Comparison of ENCODE assay signal across 8 cellular contexts in genomic region chr1:108570128-108570527, GRCh38. TPM values are rescaled to one million over a fixed set of nuclear protein-coding genes. Genes with fewer than 3 reads are reported as not detected.
DNase-seq lines count a peak whose midpoint lies in the region; ATAC-seq, FAIRE-seq and TF ChIP-seq lines count a peak whose summit lies in the region.

No MANE protein-coding gene starts in this region.

- no peak overlapping the region for H3K4me2 ChIP-seq in HCT116 (ENCODE audit: low read length)

- no peak overlapping the region for H3K27ac Mint-ChIP-seq in Calu3 (ENCODE audit: unreplicated experiment)

- BruUV-seq in HCT116 (replicated peaks; lab: Mats Ljungman, UMichigan) (no TSS peak), Calu3 (replicated peaks; lab: Mats Ljungman, UMichigan) (no TSS peak)

- no peaks in the 10 kb centered on the region for H3K36me3 Mint-ChIP-seq in Calu3 (ENCODE audit: insufficient read depth, unreplicated experiment)

- H3K4me3 Mint-ChIP-seq in Calu3 (ENCODE audit: low read depth, unreplicated experiment): no peak overlapping the region

- H3K27me3 ChIP-seq in HCT116 (ENCODE audit: insufficient read depth, low read length): no peaks in the 10 kb centered on the region
- no peaks in the 10 kb centered on the region for H3K27me3 ChIP-seq in thyroid gland

- peak; percentile 51; the same call in 1 of the 2 replicates for TF ChIP-seq RAD21 in HCT116 (IDR thresholded peaks at IDR 0.05; ENCODE audit: low read depth)

- peak; percentile 19 for DNase-seq in A172 (ENCODE audit: low spot score)
- DNase-seq in GM12865 (ENCODE audit: low read depth): peak; percentile 54
- peak; percentile 15 for DNase-seq in HCT116 (ENCODE audit: low read depth, low spot score)
- peak; percentile 49 for DNase-seq in LHCN-M2 (ENCODE audit: low read depth)
- no peak for DNase-seq in kidney
- no peak for DNase-seq in thyroid gland
- no peak for DNase-seq in Calu3

- H3K9ac ChIP-seq in HCT116 (ENCODE audit: low read length): no peak overlapping the region
- H3K9ac ChIP-seq in kidney (ENCODE audit: low read length in 2 of 2): no peak overlapping the region

- H4K20me1 ChIP-seq in HCT116 (ENCODE audit: insufficient read depth): no peaks in the 10 kb centered on the region

- H3K4me3 ChIP-seq in GM12865 (ENCODE audit: low read depth, low read length): no peak overlapping the region
- H3K4me3 ChIP-seq in HCT116 (replicated peaks in 1 of 2; ENCODE audit: low read depth in 1 of 2, low read length in 2 of 2): no peak overlapping the region
- H3K4me3 ChIP-seq in WI38 (ENCODE audit: low read depth, low read length): no peak overlapping the region
- no peak overlapping the region for H3K4me3 ChIP-seq in kidney (ENCODE audit: low read length in 2 of 2)
- no peak overlapping the region for H3K4me3 ChIP-seq in thyroid gland (replicated peaks in 1 of 3)

- POLR2A ChIA-PET in HCT116 (lab: Charles Lee): no interaction called here

- CTCF ChIA-PET in HCT116 (lab: Charles Lee) (interaction anchor here (1.6 kb wide), 1 partner anchor 10 kb away, joined by 4 read pairs; the partner anchor contains the start of gene EEIG2), Calu3 (lab: Charles Lee) (no interaction called here)

- no peaks in the 10 kb centered on the region for H3K9me3 ChIP-seq in HCT116 (ENCODE audit: control insufficient read depth in 1 of 2, insufficient read depth in 1 of 2, low read depth in 1 of 2, low read length in 2 of 2)
- peaks cover 0 to 2% of the 10 kb centered on the region in 2 donors for H3K9me3 ChIP-seq in kidney (ENCODE audit: control insufficient read depth in 1 of 2, low read length in 2 of 2)
- H3K9me3 ChIP-seq in thyroid gland: no peaks in the 10 kb centered on the region

- no peaks in the 10 kb centered on the region for H3K79me2 ChIP-seq in HCT116 (ENCODE audit: insufficient read depth, low read length)

- FAIRE-seq in kidney (lab: Jason Lieb, UNC): no peak

- H3K9me2 ChIP-seq in HCT116 (ENCODE audit: insufficient read depth): no peaks in the 10 kb centered on the region

- H3K27ac ChIP-seq in HCT116 (ENCODE audit: low read depth, low read length) (no peak overlapping the region), kidney (ENCODE audit: low read depth in 2 of 2, low read length in 2 of 2) (no peak overlapping the region), thyroid gland (no peak overlapping the region)

- H3K36me3 ChIP-seq in HCT116 (ENCODE audit: control insufficient read depth in 1 of 2, insufficient read depth in 2 of 2, low read length in 2 of 2) (no peaks in the 10 kb centered on the region), kidney (ENCODE audit: control insufficient read depth in 1 of 2, insufficient read depth in 2 of 2, low read length in 2 of 2) (no peaks in the 10 kb centered on the region), thyroid gland (no peaks in the 10 kb centered on the region)

- H3K9me3 Mint-ChIP-seq in Calu3 (ENCODE audit: low read depth, unreplicated experiment): no peaks in the 10 kb centered on the region

- H3K27me3 Mint-ChIP-seq in Calu3 (ENCODE audit: unreplicated experiment): no peaks in the 10 kb centered on the region

- no peak overlapping the region for H2AFZ ChIP-seq in HCT116 (ENCODE audit: low read depth, low read length, poor library complexity, severe bottlenecking)

- peak; percentile 100 for ATAC-seq in HCT116

- intact Hi-C loops in HCT116 (cut with micrococcal nuclease): no loop called here
- intact Hi-C loops in kidney (cut with DNase I): no loop called here
- intact Hi-C loops in thyroid gland (cut with DNase I): no loop called here
- intact Hi-C loops in Calu3 (cut with micrococcal nuclease; ENCODE audit: unreplicated experiment): no loop called here

- RAD21 ChIA-PET in HCT116 (lab: Charles Lee; ENCODE audit: low non-redundant PET in 1 of 2, low total read pairs in 2 of 2, uncharacterized antibody in 2 of 2, unreplicated experiment in 2 of 2): no interaction called here

- no peaks in the 10 kb centered on the region; a peak in 1 of 4 replicates for H3K4me1 ChIP-seq in HCT116 (ENCODE audit: control insufficient read depth in 1 of 2, insufficient read depth in 2 of 2, low read length in 2 of 2)
- H3K4me1 ChIP-seq in kidney (ENCODE audit: control insufficient read depth in 1 of 2, insufficient read depth in 1 of 2, low read depth in 1 of 2, low read length in 2 of 2): no peaks in the 10 kb centered on the region
- H3K4me1 ChIP-seq in thyroid gland: no peaks in the 10 kb centered on the region

- no peaks in the 10 kb centered on the region for H3K4me1 Mint-ChIP-seq in Calu3 (ENCODE audit: low read depth, unreplicated experiment)

- TF ChIP-seq POLR2A in HCT116 (IDR thresholded peaks at IDR 0.05; ENCODE audit: borderline replicate concordance, extremely low read depth, insufficient read depth, insufficient read length) (no peak), thyroid gland (IDR thresholded peaks at IDR 0.05) (no peak)

- peak; percentile 56 for TF ChIP-seq CTCF in GM12865 (IDR thresholded peaks at IDR 0.05; ENCODE audit: insufficient read depth, low read depth, low read length, missing control alignments)
- TF ChIP-seq CTCF in HCT116 (IDR thresholded peaks at IDR 0.05 in 2 of 3, conservative IDR thresholded peaks at IDR 0.05 in 1 of 3; ENCODE audit: borderline replicate concordance in 1 of 3, insufficient read depth in 1 of 3, low read depth in 2 of 3, low read length in 2 of 3): peak; percentile 20 to 62 (median 60); a peak in 5 of 6 replicates
- peak; percentile 14; the same call in 1 of the 2 replicates for TF ChIP-seq CTCF in WI38 (IDR thresholded peaks at IDR 0.05; ENCODE audit: low read depth, low read length)
- peak; percentile 34 for TF ChIP-seq CTCF in kidney (IDR thresholded peaks at IDR 0.05; ENCODE audit: borderline replicate concordance, extremely low read depth, insufficient read depth)
- TF ChIP-seq CTCF in thyroid gland (IDR thresholded peaks at IDR 0.05): peak in 2 of 6 experiments; percentile 32 to 38
- TF ChIP-seq CTCF in Calu3 (IDR thresholded peaks at IDR 0.05; ENCODE audit: unreplicated experiment): no peak

TF ChIP-seq in HCT116, 20 proteins besides CTCF, POLR2A, EP300 and RAD21:
- TF ChIP-seq FOSL1 (IDR thresholded peaks at IDR 0.05; ENCODE audit: low read depth) (no peak), YY1 (IDR thresholded peaks at IDR 0.05; ENCODE audit: extremely low read depth, insufficient replicate concordance, low read depth, low read length) (no peak), SIN3A (IDR thresholded peaks at IDR 0.05; ENCODE audit: low read depth) (no peak), ZNF274 (IDR thresholded peaks at IDR 0.05; ENCODE audit: low read depth, low read length) (no peak), EZH2phosphoT487 (IDR thresholded peaks at IDR 0.05; ENCODE audit: borderline replicate concordance) (no peak), ELF1 (IDR thresholded peaks at IDR 0.05; ENCODE audit: borderline replicate concordance, low read depth) (no peak), CBX3 (IDR thresholded peaks at IDR 0.05; ENCODE audit: low read depth) (no peak), SRF (IDR thresholded peaks at IDR 0.05; ENCODE audit: low read depth) (no peak), SP1 (IDR thresholded peaks at IDR 0.05; ENCODE audit: low read depth) (no peak), ZFX (IDR thresholded peaks at IDR 0.05) (no peak), TCF7L2 (IDR thresholded peaks at IDR 0.05; ENCODE audit: borderline replicate concordance, extremely low read depth, insufficient read depth, insufficient read length) (no peak), EGR1 (IDR thresholded peaks at IDR 0.05; ENCODE audit: low read depth) (no peak), CEBPB (IDR thresholded peaks at IDR 0.05; ENCODE audit: low read depth) (no peak)

RNA-seq across cellular contexts. Expression of gene EEIG2, which starts 10.2 kb away (rescaled TPM):
- 18.9 and 20.2 TPM in 2 replicates for total RNA-seq in A172 (2014; rRNA removed; shearing (Covaris generic))
- total RNA-seq in HCT116 (2021; ENCODE audit: unreplicated experiment) (16.0 TPM), LHCN-M2 (2014; rRNA removed) (16.1 and 16.7 TPM in 2 replicates), kidney (8.3 TPM), thyroid gland (10 to 100 TPM in 1 of 4 donors, 1 to 10 TPM in 3; 7.4 to 11.8 (median 8.2) TPM), Calu3 (2022) (7.9 and 13.6 TPM in 2 replicates)
- polyA plus RNA-seq in HCT116 (2012): 3.1 and 4.0 TPM in 2 replicates
- polyA plus RNA-seq in LHCN-M2 (2012): 2.7 TPM
- 1.7 TPM for polyA plus RNA-seq in kidney (ENCODE audit: insufficient read depth, low read depth, low replicate concordance)

Comparison
In these comparisons a context has a peak if more than half of its experiments do, and no peak if none do; other contexts are left out.
1. DNase-seq: peak in A172 (single experiment), GM12865 (single experiment), HCT116 (single experiment) and LHCN-M2 (single experiment); none in kidney (single experiment), thyroid gland (0 of 2) and Calu3 (single experiment).